Comparison of ENCODE assay signal across 8 cellular contexts in the genomic region with DNA sequence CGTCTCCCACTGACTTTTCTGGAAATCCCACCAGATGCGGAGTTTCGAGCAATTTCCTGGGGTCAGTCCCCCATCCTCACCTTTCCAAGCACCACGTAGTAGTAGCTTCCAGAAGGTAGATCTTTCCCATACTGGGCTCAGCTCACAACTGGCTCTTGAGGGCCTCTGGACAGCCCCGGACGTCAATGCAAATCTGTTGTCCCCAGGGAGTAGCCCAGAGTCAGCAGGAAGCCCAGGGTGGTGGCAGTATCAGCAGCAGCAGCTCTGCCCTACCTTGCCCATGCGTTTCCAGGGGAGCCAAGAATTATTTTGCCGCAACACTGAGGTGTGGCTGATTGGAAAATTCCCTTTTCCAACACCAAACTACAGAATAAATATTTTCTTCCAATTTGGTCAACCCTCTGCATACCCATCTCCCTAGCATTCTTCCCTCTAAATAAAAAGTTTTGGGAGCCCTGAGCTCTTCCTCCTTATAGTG.
DNase-seq lines count a peak whose midpoint lies in the region; ATAC-seq and TF ChIP-seq lines count a peak whose summit lies in the region.

No MANE protein-coding gene starts in this region.

- peak overlapping the region; percentile 100 for H3K27ac ChIP-seq in stomach smooth muscle (ENCODE audit: low read length)
- no peak overlapping the region for H3K27ac ChIP-seq in foreskin keratinocyte

- H3K4me3 ChIP-seq in stomach smooth muscle (ENCODE audit: low read length in 2 of 2), result peak overlapping the region; percentile 100

- DNase-seq in activated T-cell treated with anti-CD3 and anti-CD28 coated beads, Interleukin-2, amount 50 U/mL, for 72 hours, result no peak
- no peak for DNase-seq in activated T-cell treated with anti-CD3 and anti-CD28 coated beads, Interleukin-2, amount 50 U/mL, for 1 hour
- DNase-seq in dedifferentiated amniotic fluid mesenchymal stem cell (ENCODE audit: extremely low spot score) (no peak), foreskin keratinocyte (no peak), NCI-H524 (lab: John Stamatoyannopoulos, UW) (no peak)

- H3K9me3 ChIP-seq in stomach smooth muscle (ENCODE audit: control insufficient read depth in 2 of 2, low read length in 2 of 2), result no peaks in the 10 kb centered on the region

- peak overlapping the region; percentile 86 for H3K27ac Mint-ChIP-seq in activated T-cell treated with anti-CD3 and anti-CD28 coated beads, Interleukin-2, amount 50 U/mL, for 72 hours
- peak overlapping the region in 2 of 5 experiments; percentile 73 to 97 for H3K27ac Mint-ChIP-seq in brain

- peaks cover 10 to 11% of the 10 kb centered on the region in 2 donors for H3K36me3 Mint-ChIP-seq in activated T-cell treated with anti-CD3 and anti-CD28 coated beads, Interleukin-2, amount 50 U/mL, for 72 hours (ENCODE audit: insufficient read depth in 2 of 2)
- H3K36me3 Mint-ChIP-seq in brain, result peaks cover 4% of the 10 kb centered on the region

- peaks cover 21 to 26% of the 10 kb centered on the region in 2 donors for H3K36me3 ChIP-seq in stomach smooth muscle (ENCODE audit: control insufficient read depth in 2 of 2, insufficient read depth in 2 of 2, low read length in 2 of 2)

- no peak for TF ChIP-seq CTCF in brain (conservative IDR thresholded peaks at IDR 0.05)
- no peak for TF ChIP-seq CTCF in foreskin keratinocyte (conservative IDR thresholded peaks at IDR 0.05)

- peak overlapping the region; percentile 80 to 83 for H3K4me3 Mint-ChIP-seq in activated T-cell treated with anti-CD3 and anti-CD28 coated beads, Interleukin-2, amount 50 U/mL, for 72 hours
- H3K4me3 Mint-ChIP-seq in brain, result peak overlapping the region in 4 of 5 experiments; percentile 76 to 85 (median 78)

- H3K9me3 Mint-ChIP-seq in activated T-cell treated with anti-CD3 and anti-CD28 coated beads, Interleukin-2, amount 50 U/mL, for 72 hours, result peaks cover 0 to 3% of the 10 kb centered on the region in 2 donors
- H3K9me3 Mint-ChIP-seq in brain, result peaks cover 0 to 3% (median 0%) of the 10 kb centered on the region in 5 experiments

- H3K4me1 ChIP-seq in stomach smooth muscle (ENCODE audit: control insufficient read depth, insufficient read depth, low read length), result peaks cover 78% of the 10 kb centered on the region
- peaks cover 13% of the 10 kb centered on the region for H3K4me1 ChIP-seq in foreskin keratinocyte

- ATAC-seq in activated T-cell treated with anti-CD3 and anti-CD28 coated beads, Interleukin-2, amount 50 U/mL, for 72 hours (replicated peaks in 1 of 2), result no peak
- peak; percentile 38 for ATAC-seq in HG02943 (IDR thresholded peaks at IDR 0.05; ENCODE audit: low read depth, unreplicated experiment)
- no peak for ATAC-seq in foreskin keratinocyte

- H3K27me3 ChIP-seq in stomach smooth muscle (ENCODE audit: control insufficient read depth in 1 of 2, insufficient read depth in 2 of 2, low read length in 2 of 2) (no peaks in the 10 kb centered on the region), foreskin keratinocyte (no peaks in the 10 kb centered on the region)

- H3K4me1 Mint-ChIP-seq in activated T-cell treated with anti-CD3 and anti-CD28 coated beads, Interleukin-2, amount 50 U/mL, for 72 hours (ENCODE audit: low read depth), result peaks cover 75% of the 10 kb centered on the region
- H3K4me1 Mint-ChIP-seq in brain, result peaks cover 47% of the 10 kb centered on the region

- no peaks in the 10 kb centered on the region for H3K27me3 Mint-ChIP-seq in activated T-cell treated with anti-CD3 and anti-CD28 coated beads, Interleukin-2, amount 50 U/mL, for 72 hours (ENCODE audit: low read depth)
- no peaks in the 10 kb centered on the region for H3K27me3 Mint-ChIP-seq in brain

- H3K9ac ChIP-seq in stomach smooth muscle (ENCODE audit: low read length in 2 of 2), result peak overlapping the region; percentile 100
